ENCODE assay signal across 22 cellular contexts in genomic region chr11:17506942-17507341, GRCh38. TPM values are rescaled to one million over a fixed set of nuclear protein-coding genes. Genes with fewer than 3 reads are reported as not detected.
DNase-seq lines count a peak whose midpoint lies in the region; ATAC-seq and TF ChIP-seq lines count a peak whose summit lies in the region.
"Had no signal": no experiment of that assay in that cellular context is flagged by ENCODE, and none has a peak within 500 bp of the region (broad histone marks: within the 10 kb centered on the region; RNA-seq: fewer than 3 reads in every experiment).

No MANE protein-coding gene starts in this region.

- H3K27ac Mint-ChIP-seq in stimulated activated memory B cell treated with anti-CD40 and anti-IgM and Interleukin-4, amounts not matched to agents 10 μg/mL and 1 μg/mL and 100 μg/mL, for 72 hours, result no peak overlapping the region
- H3K27ac Mint-ChIP-seq: CD4-positive, CD25-positive, alpha-beta regulatory T cell; IgD-negative memory B cell; natural killer cell; T-helper 1 cell treated with Interleukin-12 subunit alpha and Interleukin-12 subunit beta and Interleukin-4 antibody, amounts not matched to agents 30 μg/mL and 1 μg/mL, for 36 hours had no signal

- no peaks in the 10 kb centered on the region for H3K9me3 ChIP-seq in HCT116 (ENCODE audit: control insufficient read depth in 1 of 2, insufficient read depth in 1 of 2, low read depth in 1 of 2, low read length in 2 of 2)
- H3K9me3 ChIP-seq in OCI-LY7 (ENCODE audit: low read length), result no peaks in the 10 kb centered on the region
- H3K9me3 ChIP-seq in transverse colon, result no peaks in the 10 kb centered on the region
- H3K9me3 ChIP-seq: testis had no signal

- no peak for TF ChIP-seq EP300 in transverse colon (IDR thresholded peaks at IDR 0.05; ENCODE audit: low read depth)

- peaks cover 6% of the 10 kb centered on the region for H3K4me1 Mint-ChIP-seq in stimulated activated memory B cell treated with anti-CD40 and anti-IgM and Interleukin-4, amounts not matched to agents 10 μg/mL and 1 μg/mL and 100 μg/mL, for 72 hours
- H3K4me1 Mint-ChIP-seq: CD4-positive, CD25-positive, alpha-beta regulatory T cell; natural killer cell had no signal

- in situ Hi-C loops in transverse colon (cut with MboI; ENCODE audit: low pct_ligation_motif_present in 1 of 4, low pct_unique_long_range_greater_than_20kb in 1 of 4, low sequenced_read_pairs in 3 of 4), result loop anchor here in 3 of 4 donors (5.0 to 25.0 kb wide), 3 partner anchors 122 to 270 kb away; partner anchors contain the start of gene KCNJ11 (in 1 of the 3)

- H3K27me3 ChIP-seq in HCT116 (ENCODE audit: insufficient read depth, low read length), result no peaks in the 10 kb centered on the region
- H3K27me3 ChIP-seq in transverse colon, result no peaks in the 10 kb centered on the region
- H3K27me3 ChIP-seq: cardiac muscle cell, testis had no signal

- ATAC-seq in Right ventricle myocardium superior (ENCODE audit: poor library complexity) (no peak), left cardiac atrium (no peak), HCT116 (peak; percentile 35; the same call in 1 of the 2 replicates), HG03520 (IDR thresholded peaks at IDR 0.05; ENCODE audit: unreplicated experiment) (peak; percentile 83)
- ATAC-seq in stimulated activated memory B cell treated with anti-CD40 and anti-IgM and Interleukin-4, amounts not matched to agents 10 μg/mL and 1 μg/mL and 100 μg/mL, for 72 hours, result peak; percentile 39
- ATAC-seq: natural killer cell had no signal

- H3K79me2 ChIP-seq in HCT116 (ENCODE audit: insufficient read depth, low read length), result no peaks in the 10 kb centered on the region
- no peaks in the 10 kb centered on the region for H3K79me2 ChIP-seq in OCI-LY7 (ENCODE audit: insufficient read depth, low read depth, low read length)

- H3K9me3 Mint-ChIP-seq in stimulated activated memory B cell treated with anti-CD40 and anti-IgM and Interleukin-4, amounts not matched to agents 10 μg/mL and 1 μg/mL and 100 μg/mL, for 72 hours, result no peaks in the 10 kb centered on the region
- H3K9me3 Mint-ChIP-seq: activated naive CD8-positive, alpha-beta T cell treated with anti-CD3 and anti-CD28 coated beads, Interleukin-2, amount 10 ng/mL, durations not matched to agents 7 days and 5 days; CD4-positive, CD25-positive, alpha-beta regulatory T cell; IgD-negative memory B cell; natural killer cell; T-helper 1 cell treated with Interleukin-12 subunit alpha and Interleukin-12 subunit beta and Interleukin-4 antibody, amounts not matched to agents 30 μg/mL and 1 μg/mL, for 36 hours had no signal

- H3K4me1 ChIP-seq in HCT116 (ENCODE audit: control insufficient read depth in 1 of 2, insufficient read depth in 2 of 2, low read length in 2 of 2) (peaks cover 5 to 12% of the 10 kb centered on the region in 2 experiments; a peak in 3 of 4 replicates), OCI-LY7 (ENCODE audit: insufficient read depth, low read length, poor library complexity, severe bottlenecking) (no peaks in the 10 kb centered on the region), transverse colon (no peaks in the 10 kb centered on the region)
- H3K4me1 ChIP-seq: testis had no signal

- CTCF ChIA-PET in HCT116 (lab: Charles Lee) (interaction anchor here (0.9 to 1.7 kb wide), 8 partner anchors 13 to 224 kb away, joined by 3 to 8 read pairs (median 4); partner anchors contain the start of genes KCNJ11 and USH1C), OCI-LY7 (lab: Charles Lee; ENCODE audit: unreplicated experiment) (no interaction called here)

- no peak overlapping the region for H3K4me3 Mint-ChIP-seq in stimulated activated memory B cell treated with anti-CD40 and anti-IgM and Interleukin-4, amounts not matched to agents 10 μg/mL and 1 μg/mL and 100 μg/mL, for 72 hours
- H3K4me3 Mint-ChIP-seq: activated naive CD8-positive, alpha-beta T cell treated with anti-CD3 and anti-CD28 coated beads, Interleukin-2, amount 10 ng/mL, durations not matched to agents 7 days and 5 days; CD4-positive, CD25-positive, alpha-beta regulatory T cell; IgD-negative memory B cell; natural killer cell; T-helper 1 cell treated with Interleukin-12 subunit alpha and Interleukin-12 subunit beta and Interleukin-4 antibody, amounts not matched to agents 30 μg/mL and 1 μg/mL, for 36 hours had no signal

- H3K9me2 ChIP-seq in HCT116 (ENCODE audit: insufficient read depth) (no peaks in the 10 kb centered on the region), OCI-LY7 (ENCODE audit: insufficient read depth, low read length) (no peaks in the 10 kb centered on the region)

- H2AFZ ChIP-seq in HCT116 (ENCODE audit: low read depth, low read length, poor library complexity, severe bottlenecking) (no peak overlapping the region), OCI-LY7 (ENCODE audit: low read length) (no peak overlapping the region)

- H3K36me3 Mint-ChIP-seq in stimulated activated memory B cell treated with anti-CD40 and anti-IgM and Interleukin-4, amounts not matched to agents 10 μg/mL and 1 μg/mL and 100 μg/mL, for 72 hours, result no peaks in the 10 kb centered on the region
- H3K36me3 Mint-ChIP-seq: activated naive CD8-positive, alpha-beta T cell treated with anti-CD3 and anti-CD28 coated beads, Interleukin-2, amount 10 ng/mL, durations not matched to agents 7 days and 5 days; CD4-positive, CD25-positive, alpha-beta regulatory T cell; IgD-negative memory B cell; natural killer cell had no signal

- POLR2A ChIA-PET in HCT116 (lab: Charles Lee) (no interaction called here), OCI-LY7 (lab: Charles Lee) (interaction anchor here (0.6 kb wide), 1 partner anchor 941 kb away, joined by 4 read pairs; no protein-coding TSS in a partner anchor)

- 64 to 81% methylated on average over 3 of the region's 3 CpGs for WGBS in transverse colon (ENCODE audit: low coverage in 1 of 2), 2 donors

- H3K36me3 ChIP-seq in HCT116 (ENCODE audit: control insufficient read depth in 1 of 2, insufficient read depth in 2 of 2, low read length in 2 of 2), result no peaks in the 10 kb centered on the region
- no peaks in the 10 kb centered on the region for H3K36me3 ChIP-seq in OCI-LY7 (ENCODE audit: insufficient read depth, low read length)
- no peaks in the 10 kb centered on the region for H3K36me3 ChIP-seq in transverse colon
- H3K36me3 ChIP-seq: cardiac muscle cell had no signal

- H3K4me2 ChIP-seq in HCT116 (ENCODE audit: low read length) (peak overlapping the region; percentile 45), OCI-LY7 (ENCODE audit: low read length) (no peak overlapping the region)

- no peaks in the 10 kb centered on the region for H4K20me1 ChIP-seq in HCT116 (ENCODE audit: insufficient read depth)
- H4K20me1 ChIP-seq in OCI-LY7 (ENCODE audit: insufficient read depth, low read length), result no peaks in the 10 kb centered on the region

- RAD21 ChIA-PET in HCT116 (lab: Charles Lee; ENCODE audit: low non-redundant PET in 1 of 2, low total read pairs in 2 of 2, uncharacterized antibody in 2 of 2, unreplicated experiment in 2 of 2), result interaction anchor here in 1 of 2 experiments (1.4 kb wide), 1 partner anchor 123 kb away, joined by 3 read pairs; no protein-coding TSS in a partner anchor

- intact Hi-C loops in Right ventricle myocardium superior (cut with DNase I) (no loop called here), left cardiac atrium (cut with DNase I) (loop anchor here (5.0 to 10.0 kb wide), 2 partner anchors 272 to 275 kb away; no protein-coding TSS in a partner anchor), HCT116 (cut with micrococcal nuclease) (loop anchor here (10.0 kb wide), 1 partner anchor 562 kb away; no protein-coding TSS in a partner anchor), OCI-LY7 (cut with micrococcal nuclease; ENCODE audit: unreplicated experiment) (no loop called here), transverse colon (cut with DNase I; ENCODE audit: low total_unique reads) (no loop called here)

- TF ChIP-seq RAD21 in HCT116 (IDR thresholded peaks at IDR 0.05; ENCODE audit: low read depth), result no peak

- peaks cover 15% of the 10 kb centered on the region for H3K27me3 Mint-ChIP-seq in stimulated activated memory B cell treated with anti-CD40 and anti-IgM and Interleukin-4, amounts not matched to agents 10 μg/mL and 1 μg/mL and 100 μg/mL, for 72 hours

- DNase-seq in Right ventricle myocardium superior (peak; percentile 20), left cardiac atrium (no peak), HCT116 (ENCODE audit: low read depth, low spot score) (no peak), NCI-H187 (lab: John Stamatoyannopoulos, UW) (no peak), OCI-LY7 (ENCODE audit: low spot score) (no peak), transverse colon (no peak)
- DNase-seq: activated naive CD8-positive, alpha-beta T cell treated with anti-CD3 and anti-CD28 coated beads, Interleukin-2, amount 10 ng/mL, durations not matched to agents 7 days and 5 days; activated T-cell treated with anti-CD3 and anti-CD28 coated beads for 4 hours; CD4-positive, CD25-positive, alpha-beta regulatory T cell; effector CD4-positive, alpha-beta T cell; natural killer cell; NCI-H2171; NCI-H82 had no signal

- BruUV-seq in HCT116 (replicated peaks; lab: Mats Ljungman, UMichigan) (no TSS peak), OCI-LY7 (replicated peaks; lab: Mats Ljungman, UMichigan) (no TSS peak)

- no peak overlapping the region for H3K4me3 ChIP-seq in HCT116 (replicated peaks in 1 of 2; ENCODE audit: low read depth in 1 of 2, low read length in 2 of 2)
- H3K4me3 ChIP-seq in OCI-LY7 (ENCODE audit: low read depth, low read length, poor library complexity, severe bottlenecking), result no peak overlapping the region
- no peak overlapping the region for H3K4me3 ChIP-seq in transverse colon
- H3K4me3 ChIP-seq: cardiac muscle cell, testis had no signal

- TF ChIP-seq CTCF in HCT116 (IDR thresholded peaks at IDR 0.05 in 2 of 3, conservative IDR thresholded peaks at IDR 0.05 in 1 of 3; ENCODE audit: borderline replicate concordance in 1 of 3, insufficient read depth in 1 of 3, low read depth in 2 of 3, low read length in 2 of 3) (0 out of 6 replicates have a peak, but pooled peaks of 1 of the 3 experiments have one; percentile 8), OCI-LY7 (conservative IDR thresholded peaks at IDR 0.05; ENCODE audit: low read length) (no peak), transverse colon (IDR thresholded peaks at IDR 0.05) (no peak)

- no peak overlapping the region for H3K9ac ChIP-seq in HCT116 (ENCODE audit: low read length)

- TF ChIP-seq POLR2A in HCT116 (IDR thresholded peaks at IDR 0.05; ENCODE audit: borderline replicate concordance, extremely low read depth, insufficient read depth, insufficient read length) (no peak), transverse colon (IDR thresholded peaks at IDR 0.05) (no peak)

- H3K27ac ChIP-seq in HCT116 (ENCODE audit: low read depth, low read length) (no peak overlapping the region), OCI-LY7 (ENCODE audit: low read depth, low read length, poor library complexity, severe bottlenecking) (no peak overlapping the region), transverse colon (no peak overlapping the region)
- H3K27ac ChIP-seq: cardiac muscle cell, testis had no signal

RNA-seq across cellular contexts. Expression of gene ABCC8, which starts 30.3 kb away (rescaled TPM):
- 0.91 TPM for total RNA-seq in Right ventricle myocardium superior
- total RNA-seq in left cardiac atrium, result 1 to 10 TPM in 1 of 2 donors, under 1 TPM in 1; 0.99 to 1.9 TPM
- total RNA-seq in HCT116 (2021; ENCODE audit: unreplicated experiment), result 0.39 TPM
- 0.19 and 0.20 TPM in 2 replicates for polyA plus RNA-seq in HCT116 (2012)
- total RNA-seq in OCI-LY7 (2014; rRNA removed; shearing (Covaris generic)), result not detected in 2 replicates
- not detected in 2 replicates for total RNA-seq in OCI-LY7 (2022)
- 1 to 10 TPM in 3 of 4 donors, under 1 TPM in 1; 0.40 to 4.0 (median 3.5) TPM for total RNA-seq in transverse colon
- total RNA-seq: A172; activated naive CD8-positive, alpha-beta T cell treated with anti-CD3 and anti-CD28 coated beads, Interleukin-2, amount 10 ng/mL, durations not matched to agents 7 days and 5 days; CD4-positive, CD25-positive, alpha-beta regulatory T cell; natural killer cell; renal cortical epithelial cell had no signal
- polyA plus RNA-seq: CD4-positive, CD25-positive, alpha-beta regulatory T cell; IgD-negative memory B cell had no signal

RNA-seq across cellular contexts. Expression of gene USH1C, which starts 37.3 kb away (rescaled TPM):
- total RNA-seq in Right ventricle myocardium superior, result 0.78 TPM
- under 1 TPM in 1 of 2 donors, not detected in 1; 0.88 TPM for total RNA-seq in left cardiac atrium
- total RNA-seq in HCT116 (2021; ENCODE audit: unreplicated experiment), result 13.4 TPM
- polyA plus RNA-seq in HCT116 (2012), result 17.5 and 19.8 TPM in 2 replicates
- not detected in 2 replicates for total RNA-seq in OCI-LY7 (2014; rRNA removed; shearing (Covaris generic))
- total RNA-seq in OCI-LY7 (2022), result not detected in 2 replicates
- total RNA-seq in transverse colon, result 1,000 to 10,000 TPM in 1 of 4 donors, 100 to 1,000 TPM in 3; 110 to 1,022 (median 157) TPM
- total RNA-seq: A172; activated naive CD8-positive, alpha-beta T cell treated with anti-CD3 and anti-CD28 coated beads, Interleukin-2, amount 10 ng/mL, durations not matched to agents 7 days and 5 days; CD4-positive, CD25-positive, alpha-beta regulatory T cell; natural killer cell had no signal
- polyA plus RNA-seq: cardiac muscle cell; CD4-positive, CD25-positive, alpha-beta regulatory T cell; IgD-negative memory B cell had no signal

RNA-seq across cellular contexts. Expression of gene OTOG, which starts 40.1 kb away (rescaled TPM):
- total RNA-seq in Right ventricle myocardium superior (not detected), left cardiac atrium (not detected), HCT116 (2021; ENCODE audit: unreplicated experiment) (0.07 TPM), OCI-LY7 (2022) (not detected in 2 replicates), transverse colon (not detected)
- 0.01 and 0.04 TPM in 2 replicates for polyA plus RNA-seq in HCT116 (2012)
- not detected in 2 replicates for total RNA-seq in OCI-LY7 (2014; rRNA removed; shearing (Covaris generic))
- total RNA-seq: A172; activated naive CD8-positive, alpha-beta T cell treated with anti-CD3 and anti-CD28 coated beads, Interleukin-2, amount 10 ng/mL, durations not matched to agents 7 days and 5 days; CD4-positive, CD25-positive, alpha-beta regulatory T cell; lower leg skin; natural killer cell; renal cortical epithelial cell had no signal
- polyA plus RNA-seq: cardiac muscle cell; CD4-positive, CD25-positive, alpha-beta regulatory T cell; IgD-negative memory B cell had no signal

Comparison
In these comparisons a context has a peak if more than half of its experiments do, and no peak if none do; other contexts are left out.
1. intact Hi-C loops: an anchor here in left cardiac atrium (5.0 to 10.0 kb wide) and HCT116 (10.0 kb wide); none called in Right ventricle myocardium superior, OCI-LY7 and transverse colon.
2. ATAC-seq: peak in HCT116 (single experiment), HG03520 (single experiment) and stimulated activated memory B cell treated with anti-CD40 and anti-IgM and Interleukin-4, amounts not matched to agents 10 μg/mL and 1 μg/mL and 100 μg/mL, for 72 hours (single experiment); none in Right ventricle myocardium superior (single experiment) and left cardiac atrium (0 of 2).